In the genomic region with DNA sequence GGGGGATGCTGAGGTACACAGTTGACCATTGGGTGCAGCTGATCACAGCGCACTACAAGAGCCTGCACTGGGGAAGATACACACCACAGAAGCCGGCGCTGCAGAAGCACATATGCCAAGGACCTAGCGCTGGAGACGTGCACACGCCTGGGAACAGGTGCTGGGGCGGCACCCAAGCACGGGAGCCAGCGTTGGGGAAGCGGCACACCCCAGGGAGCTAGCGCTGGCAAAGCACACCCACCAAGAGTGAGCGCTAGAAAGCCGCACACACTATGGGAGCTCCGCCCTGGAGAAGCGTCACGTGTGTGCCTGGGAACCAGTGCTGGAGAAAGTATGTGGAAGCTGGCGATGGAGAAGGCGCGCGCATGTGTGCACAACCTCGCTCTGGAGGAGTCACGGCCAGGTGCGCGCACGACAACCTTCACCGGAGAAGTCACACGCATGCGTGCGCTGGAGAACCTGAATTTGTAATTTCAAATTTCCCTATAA, we compare ENCODE assay signal across 8 cellular contexts. TPM values are rescaled to one million over a fixed set of nuclear protein-coding genes. Genes with fewer than 3 reads are reported as not detected.
DNase-seq lines count a peak whose midpoint lies in the region; ATAC-seq and TF ChIP-seq lines count a peak whose summit lies in the region.

No MANE protein-coding gene starts in this region.

- no peaks in the 10 kb centered on the region for H3K9me3 ChIP-seq in CD8-positive, alpha-beta T cell (ENCODE audit: low read length)

- no peak for TF ChIP-seq CTCF in CD8-positive, alpha-beta T cell (IDR thresholded peaks at IDR 0.05)

- peaks cover 5% of the 10 kb centered on the region for H3K36me3 Mint-ChIP-seq in CD8-positive, alpha-beta T cell
- H3K36me3 Mint-ChIP-seq in naive B cell (no peaks in the 10 kb centered on the region), immature natural killer cell (peaks cover 0 to 4% (median 0%) of the 10 kb centered on the region in 3 donors)

- H3K27ac Mint-ChIP-seq in CD8-positive, alpha-beta T cell: no peak overlapping the region
- H3K27ac Mint-ChIP-seq in naive B cell (peak overlapping the region in 1 of 6 donors; percentile 54), immature natural killer cell (no peak overlapping the region)

- H3K4me1 Mint-ChIP-seq in CD8-positive, alpha-beta T cell (ENCODE audit: low read depth): peaks cover 21% of the 10 kb centered on the region
- peaks cover 14 to 22% (median 16%) of the 10 kb centered on the region in 3 donors for H3K4me1 Mint-ChIP-seq in naive B cell
- peaks cover 14 to 17% of the 10 kb centered on the region in 2 donors for H3K4me1 Mint-ChIP-seq in immature natural killer cell

- no peak for DNase-seq in CD8-positive, alpha-beta T cell
- DNase-seq in Jurkat, Clone E6-1 (ENCODE audit: low read depth, low spot score): peak; percentile 33
- peak; percentile 49 for DNase-seq in SK-MEL-5 (ENCODE audit: low read depth, low spot score)
- peak; percentile 44 for DNase-seq in fibroblast of gingiva (ENCODE audit: low read depth)
- no peak for DNase-seq in naive B cell
- DNase-seq in immature natural killer cell: no peak
- no peak for DNase-seq in NK-92 (lab: John Stamatoyannopoulos, UW; ENCODE audit: unreplicated experiment)
- no peak for DNase-seq in NOMO-1 treated with dmso at 0.1 percent for 144 hours (lab: John Stamatoyannopoulos, UW; ENCODE audit: unreplicated experiment)

- no peaks in the 10 kb centered on the region for H3K9me3 Mint-ChIP-seq in CD8-positive, alpha-beta T cell
- no peaks in the 10 kb centered on the region for H3K9me3 Mint-ChIP-seq in naive B cell
- H3K9me3 Mint-ChIP-seq in immature natural killer cell: no peaks in the 10 kb centered on the region

- no peaks in the 10 kb centered on the region for H3K36me3 ChIP-seq in CD8-positive, alpha-beta T cell (ENCODE audit: insufficient read depth, low read length)

- intact Hi-C loops in CD8-positive, alpha-beta T cell (cut with DNase I, micrococcal nuclease): no loop called here

- H3K27ac ChIP-seq in CD8-positive, alpha-beta T cell (ENCODE audit: low read depth, low read length): no peak overlapping the region

- CTCF ChIA-PET in CD8-positive, alpha-beta T cell (lab: Charles Lee): no interaction called here

- in situ Hi-C loops in SK-MEL-5 (cut with HindIII; ENCODE audit: low pct_unique_long_range_greater_than_20kb, low sequenced_read_pairs): no loop called here

- H3K27me3 Mint-ChIP-seq in CD8-positive, alpha-beta T cell (ENCODE audit: low read depth): peaks cover 7% of the 10 kb centered on the region
- H3K27me3 Mint-ChIP-seq in naive B cell (peaks cover 8 to 11% (median 9%) of the 10 kb centered on the region in 3 donors), immature natural killer cell (ENCODE audit: low read depth in 3 of 3) (peaks cover 4 to 7% (median 5%) of the 10 kb centered on the region in 3 donors)

- no peaks in the 10 kb centered on the region for H3K27me3 ChIP-seq in CD8-positive, alpha-beta T cell (ENCODE audit: insufficient read depth, low read length)

- H3K4me3 ChIP-seq in CD8-positive, alpha-beta T cell (ENCODE audit: low read depth, low read length): no peak overlapping the region
- peak overlapping the region; percentile 46 for H3K4me3 ChIP-seq in Jurkat, Clone E6-1 (ENCODE audit: low read length)

- H3K4me1 ChIP-seq in CD8-positive, alpha-beta T cell (ENCODE audit: insufficient read depth, low read length): peaks cover 9% of the 10 kb centered on the region

- H3K4me3 Mint-ChIP-seq in CD8-positive, alpha-beta T cell: peak overlapping the region; percentile 56
- H3K4me3 Mint-ChIP-seq in naive B cell (peak overlapping the region in 7 of 8 donors; percentile 1 to 75 (median 45)), immature natural killer cell (no peak overlapping the region)

- no peak for ATAC-seq in CD8-positive, alpha-beta T cell
- no peak for ATAC-seq in naive B cell (ENCODE audit: low read depth in 2 of 2)

- POLR2A ChIA-PET in CD8-positive, alpha-beta T cell (lab: Charles Lee): no interaction called here

RNA-seq across cellular contexts. Expression of a gene that starts 4.5 kb away (rescaled TPM):
- 1 to 10 TPM; 4.2 to 6.1 TPM for total RNA-seq in CD8-positive, alpha-beta T cell
- 7.9 TPM for polyA plus RNA-seq in Jurkat, Clone E6-1 (2012; ENCODE audit: insufficient read depth, insufficient read length)
- 4.6 and 5.5 TPM in 2 replicates for total RNA-seq in SK-MEL-5 (2014; rRNA removed; shearing (Covaris generic))
- 9.4 and 11.2 TPM in 2 replicates for polyA plus RNA-seq in SK-MEL-5 (2015; cell fraction: cytosol; rRNA removed)
- 12.1 and 15.4 TPM in 2 replicates for polyA plus RNA-seq in SK-MEL-5 (2015; cell fraction: nucleus; rRNA removed)
- polyA plus RNA-seq in naive B cell (ENCODE audit: low read depth in 6 of 6): 10 to 100 TPM in 1 of 6 donors, 1 to 10 TPM in 5; 1.3 to 11.8 (median 3.4) TPM
- 1 to 10 TPM; 2.4 to 3.4 (median 3.3) TPM for polyA plus RNA-seq in immature natural killer cell

Comparison
In these comparisons a context has a peak if more than half of its experiments do, and no peak if none do; other contexts are left out.
1. DNase-seq: peak in Jurkat, Clone E6-1 (single experiment), SK-MEL-5 (single experiment) and fibroblast of gingiva (single experiment); none in CD8-positive, alpha-beta T cell (0 of 7), naive B cell (single experiment), immature natural killer cell (0 of 3), NK-92 (single experiment) and NOMO-1 treated with dmso at 0.1 percent for 144 hours (single experiment).
2. H3K4me3 Mint-ChIP-seq: peak in CD8-positive, alpha-beta T cell (single experiment) and naive B cell (7 of 8); none in immature natural killer cell (0 of 5).